Comparison of ENCODE assay signal across 8 cellular contexts in genomic region chr2:61537590-61538178, GRCh38. TPM values are rescaled to one million over a fixed set of nuclear protein-coding genes. Genes with fewer than 3 reads are reported as not detected.
DNase-seq lines count a peak whose midpoint lies in the region; ATAC-seq, FAIRE-seq and TF ChIP-seq lines count a peak whose summit lies in the region.

No MANE protein-coding gene starts in this region.

- DNase-seq in trophoblast cell, result peak in 1 of 2 donors; percentile 48
- DNase-seq in GM19239 (ENCODE audit: insufficient read length, low spot score), result no peak
- no peak for DNase-seq in stimulated activated CD4-positive, alpha-beta T cell treated with anti-CD3 and anti-CD28 coated beads, Interleukin-1b, Interleukin-23, amount 100 ng/mL, for 48 hours
- no peak for DNase-seq in activated CD4-positive, alpha-beta T cell treated with anti-CD3 and anti-CD28 coated beads for 48 hours

- H3K4me1 ChIP-seq in esophagus (ENCODE audit: control insufficient read depth in 2 of 2, insufficient read depth in 2 of 2, low read length in 1 of 2) (no peaks in the 10 kb centered on the region), trophoblast cell (ENCODE audit: control insufficient read depth in 1 of 2, insufficient read depth in 2 of 2, low read length in 2 of 2) (peaks cover 0 to 3% of the 10 kb centered on the region in 2 experiments)

- peak overlapping the region; percentile 83 for H2AFZ ChIP-seq in trophoblast cell (ENCODE audit: insufficient read depth, low read length, poor library complexity)

- H3K27me3 ChIP-seq in esophagus (ENCODE audit: control insufficient read depth in 1 of 2, insufficient read depth in 2 of 2, low read length in 2 of 2) (no peaks in the 10 kb centered on the region), trophoblast cell (ENCODE audit: insufficient read depth, low read length) (no peaks in the 10 kb centered on the region)

- H2BK12ac ChIP-seq in trophoblast cell (ENCODE audit: low read length), result no peak overlapping the region

- H2AK5ac ChIP-seq in trophoblast cell (ENCODE audit: low read length), result peak overlapping the region; percentile 6

- no peak for TF ChIP-seq CTCF in GM12875 (IDR thresholded peaks at IDR 0.05; ENCODE audit: borderline replicate concordance, insufficient read depth, low read depth, low read length)

- peak overlapping the region; percentile 97 for H3K18ac ChIP-seq in trophoblast cell (ENCODE audit: low read length)

- no peak overlapping the region for H3K23ac ChIP-seq in trophoblast cell (ENCODE audit: low read length)

- H3K27ac ChIP-seq in esophagus (ENCODE audit: low read depth in 2 of 2, low read length in 1 of 2) (peak overlapping the region; percentile 98 to 99), trophoblast cell (ENCODE audit: low read depth, low read length) (peak overlapping the region; percentile 96)

- H4K12ac ChIP-seq in trophoblast cell (ENCODE audit: low read depth, low read length), result peak overlapping the region; percentile 96

- H3K9ac ChIP-seq in trophoblast cell (ENCODE audit: low read length), result peak overlapping the region; percentile 98

- H3K36me3 ChIP-seq in esophagus (ENCODE audit: control insufficient read depth in 2 of 2, insufficient read depth in 2 of 2, low read length in 1 of 2), result no peaks in the 10 kb centered on the region
- peaks cover 0 to 3% of the 10 kb centered on the region in 2 experiments for H3K36me3 ChIP-seq in trophoblast cell (ENCODE audit: control insufficient read depth in 1 of 2, insufficient read depth in 2 of 2, low read length in 2 of 2)

- H2BK120ac ChIP-seq in trophoblast cell (ENCODE audit: insufficient read depth, low read length, poor library complexity), result peak overlapping the region; percentile 95

- H3K79me2 ChIP-seq in trophoblast cell (ENCODE audit: control insufficient read depth, insufficient read depth, low read length, poor library complexity), result peaks cover 21% of the 10 kb centered on the region

- peak overlapping the region; percentile 96 for H3K14ac ChIP-seq in trophoblast cell (ENCODE audit: low read length)

- no peak for ATAC-seq in GM18502 (IDR thresholded peaks at IDR 0.05; ENCODE audit: poor library complexity, unreplicated experiment)

- H3K4me2 ChIP-seq in trophoblast cell (ENCODE audit: low read length), result peak overlapping the region; percentile 87

- H3K4ac ChIP-seq in trophoblast cell (ENCODE audit: low read depth, low read length), result peak overlapping the region; percentile 98

- 1% methylated on average over 16 to 24 of the region's 25 CpGs for WGBS in esophagus, 2 donors
- no CpG with 5 or more reads among the region's 25 CpGs for WGBS in trophoblast cell (ENCODE audit: extremely low coverage, insufficient coverage, insufficient read length)

- peak overlapping the region; percentile 98 for H4K91ac ChIP-seq in trophoblast cell (ENCODE audit: low read depth, low read length)

- H3K4me3 ChIP-seq in GM12875 (ENCODE audit: low read depth, low read length) (peak overlapping the region; percentile 84), esophagus (ENCODE audit: low read depth in 1 of 2, low read length in 2 of 2) (peak overlapping the region; percentile 75 to 89), trophoblast cell (ENCODE audit: low read depth, low read length) (peak overlapping the region; percentile 94)

- H3K79me1 ChIP-seq in trophoblast cell (ENCODE audit: low read length), result peaks cover 18% of the 10 kb centered on the region

- H2BK5ac ChIP-seq in trophoblast cell (ENCODE audit: low read depth, low read length, poor library complexity), result peak overlapping the region; percentile 96

- no peak for FAIRE-seq in GM19239 (lab: Jason Lieb, UNC)

- peak overlapping the region; percentile 45 for H4K8ac ChIP-seq in trophoblast cell (ENCODE audit: low read depth, low read length)

- no peaks in the 10 kb centered on the region for H3K9me3 ChIP-seq in esophagus (ENCODE audit: control insufficient read depth in 2 of 2, insufficient read depth in 1 of 2, low read depth in 1 of 2, low read length in 1 of 2)
- no peaks in the 10 kb centered on the region for H3K9me3 ChIP-seq in trophoblast cell (ENCODE audit: insufficient read depth, low read depth, low read length)

TF ChIP-seq in PFSK-1, 5 proteins besides CTCF, POLR2A, EP300 and RAD21:
- TF ChIP-seq SIN3A (IDR thresholded peaks at IDR 0.05; ENCODE audit: borderline replicate concordance, insufficient read depth, low read length), result peak; percentile 64; the same call in 1 of the 2 replicates
- no peak for TF ChIP-seq POLR2AphosphoS5 (IDR thresholded peaks at IDR 0.05; ENCODE audit: low read depth, low read length)

RNA-seq across cellular contexts. Expression of gene XPO1, which starts 0.5 kb away (rescaled TPM):
- 43.6 TPM for polyA plus RNA-seq in PFSK-1 (2012; ENCODE audit: insufficient read length, low read depth)
- polyA plus RNA-seq in esophagus, result 10 to 100 TPM; 34.4 to 43.8 TPM
- 103 and 107 TPM in 2 replicates for polyA plus RNA-seq in trophoblast cell (2013)
